8 cellular contexts compared by ENCODE assay signal in the genomic region with DNA sequence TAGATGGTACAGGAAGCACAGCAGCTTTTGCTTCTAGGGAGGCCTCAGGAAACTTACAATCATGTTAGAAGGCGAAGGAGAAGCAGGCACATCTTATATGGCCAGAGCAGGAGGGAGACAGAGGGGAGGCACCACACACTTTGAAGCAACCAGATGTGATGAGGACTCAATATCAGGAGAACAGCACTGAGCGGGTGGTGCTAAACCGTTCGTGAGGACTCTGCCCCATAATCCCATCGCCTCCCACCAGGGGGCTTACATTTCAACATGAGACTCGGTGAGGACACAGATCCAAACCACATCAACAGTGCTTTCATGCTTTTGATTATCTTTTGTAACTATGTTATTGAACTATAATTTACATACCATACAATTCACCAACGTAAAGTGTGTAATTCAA. TPM values are rescaled to one million over a fixed set of nuclear protein-coding genes. Genes with fewer than 3 reads are reported as not detected.
DNase-seq lines count a peak whose midpoint lies in the region; ATAC-seq and TF ChIP-seq lines count a peak whose summit lies in the region.

No MANE protein-coding gene starts in this region.

- no peaks in the 10 kb centered on the region for H4K20me1 ChIP-seq in DND-41 (ENCODE audit: insufficient read depth, low read length)

- no peaks in the 10 kb centered on the region for H3K79me2 ChIP-seq in DND-41 (ENCODE audit: insufficient read depth, low read length)

- H3K36me3 ChIP-seq in DND-41 (ENCODE audit: insufficient read depth, low read length) (peaks cover 62% of the 10 kb centered on the region), brain microvascular endothelial cell (replicated peaks) (peaks cover 28% of the 10 kb centered on the region), aorta (ENCODE audit: control insufficient read depth in 1 of 2, insufficient read depth in 2 of 2, low read length in 1 of 2) (peaks cover 4 to 5% of the 10 kb centered on the region in 2 donors)

- H3K4me3 ChIP-seq in DND-41 (ENCODE audit: low read depth in 1 of 2, low read length in 2 of 2) (no peak overlapping the region), brain microvascular endothelial cell (ENCODE audit: low read depth, low read length) (no peak overlapping the region), aorta (ENCODE audit: low read length in 2 of 2) (no peak overlapping the region)

- no peak overlapping the region for H3K9ac ChIP-seq in DND-41 (ENCODE audit: low read depth, low read length)

- DNase-seq in DND-41, result peak; percentile 62
- DNase-seq in OCI-M1 (lab: John Stamatoyannopoulos, UW), result peak; percentile 1
- DNase-seq in brain microvascular endothelial cell, result no peak
- DNase-seq in posterior vena cava (ENCODE audit: low spot score), result peak; percentile 47
- no peak for DNase-seq in aorta

- TF ChIP-seq CTCF in DND-41 (IDR thresholded peaks at IDR 0.05; ENCODE audit: borderline replicate concordance, extremely low read depth, low read length, poor library complexity, severe bottlenecking) (peak; percentile 64), brain microvascular endothelial cell (IDR thresholded peaks at IDR 0.05; ENCODE audit: low read depth, low read length, missing control alignments) (peak; percentile 67)

- WGBS in aorta, 2 donors, result 75 to 90% methylated on average over 7 of the region's 7 CpGs

- intact Hi-C loops in posterior vena cava (cut with DNase I), result loop anchor here in 1 of 2 donors (10.0 kb wide), 1 partner anchor 726 kb away; no protein-coding TSS in a partner anchor
- intact Hi-C loops in aorta (cut with DNase I), result no loop called here

- H2AFZ ChIP-seq in DND-41 (ENCODE audit: low read depth, low read length), result no peak overlapping the region

- ATAC-seq in DND-41 (ENCODE audit: insufficient read depth, low read depth) (peak; percentile 89), HG02571 (IDR thresholded peaks at IDR 0.05; ENCODE audit: unreplicated experiment) (no peak), GM21447 (IDR thresholded peaks at IDR 0.05; ENCODE audit: unreplicated experiment) (no peak), aorta (ENCODE audit: low FRiP score) (no peak), GM18520 (IDR thresholded peaks at IDR 0.05; ENCODE audit: unreplicated experiment) (no peak)

- in situ Hi-C loops in brain microvascular endothelial cell (cut with HindIII; ENCODE audit: low pct_ligation_motif_present, low sequenced_read_pairs), result no loop called here

- H3K27ac ChIP-seq in DND-41 (ENCODE audit: low read length), result no peak overlapping the region
- H3K27ac ChIP-seq in brain microvascular endothelial cell, result peak overlapping the region; percentile 62
- peak overlapping the region in 1 of 2 donors; percentile 32 for H3K27ac ChIP-seq in aorta (ENCODE audit: low read depth in 1 of 2, low read length in 2 of 2)

- no peak overlapping the region for H3K4me2 ChIP-seq in DND-41 (ENCODE audit: insufficient read depth, low read length)

- H3K4me1 ChIP-seq in DND-41 (ENCODE audit: insufficient read depth, low read length) (no peaks in the 10 kb centered on the region), aorta (ENCODE audit: control insufficient read depth in 1 of 2, insufficient read depth in 2 of 2, low read length in 2 of 2) (no peaks in the 10 kb centered on the region)

- no peaks in the 10 kb centered on the region for H3K9me3 ChIP-seq in DND-41 (ENCODE audit: insufficient read depth, low read length, severe bottlenecking)
- no peaks in the 10 kb centered on the region for H3K9me3 ChIP-seq in aorta (ENCODE audit: control insufficient read depth, low read length)

- no peaks in the 10 kb centered on the region for H3K27me3 ChIP-seq in DND-41 (ENCODE audit: insufficient read depth, low read length, poor library complexity)
- no peaks in the 10 kb centered on the region for H3K27me3 ChIP-seq in brain microvascular endothelial cell (replicated peaks)
- H3K27me3 ChIP-seq in aorta (ENCODE audit: control insufficient read depth in 1 of 2, insufficient read depth in 2 of 2, low read length in 1 of 2), result no peaks in the 10 kb centered on the region

RNA-seq across cellular contexts. Expression of a gene that starts 7.6 kb away (rescaled TPM):
- total RNA-seq in posterior vena cava (1 to 10 TPM; 9.2 to 9.4 TPM), aorta (10 to 100 TPM; 12.1 to 31.5 TPM)
- 10 to 100 TPM in 1 of 2 donors, 1 to 10 TPM in 1; 7.0 to 10.9 TPM for polyA plus RNA-seq in aorta

RNA-seq across cellular contexts. Expression of a gene that starts 31.2 kb away (rescaled TPM):
- 10 to 100 TPM; 20.7 to 28.5 TPM for total RNA-seq in posterior vena cava
- 10 to 100 TPM; 27.2 to 31.3 TPM for total RNA-seq in aorta
- 10 to 100 TPM in 1 of 2 donors, 1 to 10 TPM in 1; 8.8 to 22.6 TPM for polyA plus RNA-seq in aorta

RNA-seq across cellular contexts. Expression of a gene that starts 44.9 kb away (rescaled TPM):
- 10 to 100 TPM; 11.4 to 12.4 TPM for total RNA-seq in posterior vena cava
- 10 to 100 TPM in 1 of 2 donors, 1 to 10 TPM in 1; 8.4 to 19.4 TPM for total RNA-seq in aorta
- polyA plus RNA-seq in aorta, result 1 to 10 TPM; 1.4 to 1.9 TPM

Comparison
In these comparisons a context has a peak if more than half of its experiments do, and no peak if none do; other contexts are left out.
1. DNase-seq: peak in DND-41 (single experiment), OCI-M1 (single experiment) and posterior vena cava (single experiment); none in brain microvascular endothelial cell (single experiment) and aorta (0 of 2).